ENCODE assay signal across 1 cellular context in the genomic region with DNA sequence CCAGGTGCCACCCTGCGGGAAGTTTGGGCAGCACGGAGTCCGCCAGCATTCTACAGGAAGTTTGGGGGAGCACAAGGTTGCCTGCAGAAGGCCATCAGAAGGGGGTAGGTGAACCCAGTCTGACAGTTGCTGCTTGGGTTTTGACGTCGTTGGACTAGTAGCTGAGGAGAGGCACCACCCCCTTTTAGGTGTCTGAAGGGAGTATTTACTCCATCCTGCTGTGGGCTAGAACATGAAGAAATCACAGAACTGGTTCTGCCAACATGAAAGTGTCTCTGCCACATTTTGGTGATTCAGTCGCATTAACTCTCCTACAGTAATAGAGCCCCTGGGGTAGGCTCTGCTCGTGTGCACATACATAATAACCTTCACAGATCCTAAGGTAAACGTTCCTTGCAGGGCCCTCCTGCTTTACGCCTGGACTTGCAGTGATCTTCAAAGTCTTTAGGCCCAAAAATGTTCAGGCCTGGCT.
TF ChIP-seq lines count a peak whose summit lies in the region.

No MANE protein-coding gene starts in this region.

TF ChIP-seq in neural cell, 6 proteins besides CTCF, POLR2A, EP300 and RAD21 (continued from another document):
- TF ChIP-seq, protein P1, sequence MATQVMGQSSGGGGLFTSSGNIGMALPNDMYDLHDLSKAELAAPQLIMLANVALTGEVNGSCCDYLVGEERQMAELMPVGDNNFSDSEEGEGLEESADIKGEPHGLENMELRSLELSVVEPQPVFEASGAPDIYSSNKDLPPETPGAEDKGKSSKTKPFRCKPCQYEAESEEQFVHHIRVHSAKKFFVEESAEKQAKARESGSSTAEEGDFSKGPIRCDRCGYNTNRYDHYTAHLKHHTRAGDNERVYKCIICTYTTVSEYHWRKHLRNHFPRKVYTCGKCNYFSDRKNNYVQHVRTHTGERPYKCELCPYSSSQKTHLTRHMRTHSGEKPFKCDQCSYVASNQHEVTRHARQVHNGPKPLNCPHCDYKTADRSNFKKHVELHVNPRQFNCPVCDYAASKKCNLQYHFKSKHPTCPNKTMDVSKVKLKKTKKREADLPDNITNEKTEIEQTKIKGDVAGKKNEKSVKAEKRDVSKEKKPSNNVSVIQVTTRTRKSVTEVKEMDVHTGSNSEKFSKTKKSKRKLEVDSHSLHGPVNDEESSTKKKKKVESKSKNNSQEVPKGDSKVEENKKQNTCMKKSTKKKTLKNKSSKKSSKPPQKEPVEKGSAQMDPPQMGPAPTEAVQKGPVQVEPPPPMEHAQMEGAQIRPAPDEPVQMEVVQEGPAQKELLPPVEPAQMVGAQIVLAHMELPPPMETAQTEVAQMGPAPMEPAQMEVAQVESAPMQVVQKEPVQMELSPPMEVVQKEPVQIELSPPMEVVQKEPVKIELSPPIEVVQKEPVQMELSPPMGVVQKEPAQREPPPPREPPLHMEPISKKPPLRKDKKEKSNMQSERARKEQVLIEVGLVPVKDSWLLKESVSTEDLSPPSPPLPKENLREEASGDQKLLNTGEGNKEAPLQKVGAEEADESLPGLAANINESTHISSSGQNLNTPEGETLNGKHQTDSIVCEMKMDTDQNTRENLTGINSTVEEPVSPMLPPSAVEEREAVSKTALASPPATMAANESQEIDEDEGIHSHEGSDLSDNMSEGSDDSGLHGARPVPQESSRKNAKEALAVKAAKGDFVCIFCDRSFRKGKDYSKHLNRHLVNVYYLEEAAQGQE (IDR thresholded peaks at IDR 0.05; ENCODE audit: borderline replicate concordance) = no peak
- no peak for TF ChIP-seq TAF1 (IDR thresholded peaks at IDR 0.05; ENCODE audit: low read depth)
- no peak for TF ChIP-seq MXI1 (conservative IDR thresholded peaks at IDR 0.05; ENCODE audit: poor library complexity, severe bottlenecking)
- no peak for TF ChIP-seq EZH2 (IDR thresholded peaks at IDR 0.05; ENCODE audit: borderline replicate concordance, insufficient read depth, low read length, poor library complexity, severe bottlenecking)
